8 cellular contexts compared by ENCODE assay signal in the genomic region with DNA sequence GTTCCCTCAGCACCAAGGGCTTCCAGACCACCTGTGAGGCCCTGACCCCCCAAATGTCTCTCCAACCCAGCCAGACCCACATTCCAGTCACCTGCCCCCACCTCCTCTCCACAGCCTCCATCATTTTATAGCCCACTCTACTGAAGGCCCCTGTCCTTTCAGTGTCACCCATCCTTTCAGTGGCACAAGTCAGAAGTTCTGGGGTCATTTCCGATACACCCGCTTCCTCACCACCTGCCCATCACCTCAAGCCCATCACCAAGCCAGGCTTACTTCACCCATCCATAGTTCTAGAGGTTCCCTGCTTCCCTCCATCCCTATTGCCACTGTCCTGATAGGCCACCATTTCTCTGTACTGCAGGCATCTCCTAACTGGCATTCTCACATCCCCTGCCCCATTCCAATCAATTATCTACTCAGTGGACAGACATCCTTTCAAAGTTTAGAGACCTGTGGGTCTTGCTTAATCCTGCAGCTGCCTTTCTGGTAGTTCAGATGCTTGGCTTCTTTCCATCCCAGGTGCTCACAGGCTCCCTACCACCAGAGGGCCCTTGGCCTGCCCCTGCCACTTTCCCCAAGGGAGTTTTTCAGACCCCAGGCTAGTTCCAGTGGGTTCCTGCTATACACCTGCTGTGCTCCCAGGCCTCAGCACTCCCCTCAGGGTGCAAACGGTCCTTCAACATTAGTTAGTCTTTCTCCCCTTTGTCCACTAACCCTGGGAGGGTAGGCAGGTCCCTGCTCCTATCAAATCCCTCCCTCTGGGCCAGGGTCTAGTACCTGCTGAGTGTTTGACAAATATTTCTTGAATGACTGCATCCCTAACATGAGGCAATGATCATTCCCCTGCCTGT. TPM values are rescaled to one million over a fixed set of nuclear protein-coding genes. Genes with fewer than 3 reads are reported as not detected.
DNase-seq lines count a peak whose midpoint lies in the region; ATAC-seq and TF ChIP-seq lines count a peak whose summit lies in the region.

No MANE protein-coding gene starts in this region.

- no peaks in the 10 kb centered on the region for H3K4me1 ChIP-seq in CD4-positive, CD25-positive, alpha-beta regulatory T cell (ENCODE audit: control insufficient read depth, insufficient read depth, low read length, poor library complexity, severe bottlenecking)
- H3K4me1 ChIP-seq in right lobe of liver: no peaks in the 10 kb centered on the region

- no peak for ATAC-seq in CD4-positive, CD25-positive, alpha-beta regulatory T cell (ENCODE audit: low read depth in 2 of 2)
- ATAC-seq in right lobe of liver: peak; percentile 5 to 68 (median 51)
- ATAC-seq in GM21737 (IDR thresholded peaks at IDR 0.05; ENCODE audit: unreplicated experiment): no peak
- no peak for ATAC-seq in GM18867 (IDR thresholded peaks at IDR 0.05; ENCODE audit: unreplicated experiment)

- H3K9me3 Mint-ChIP-seq in CD4-positive, CD25-positive, alpha-beta regulatory T cell: no peaks in the 10 kb centered on the region

- intact Hi-C loops in right lobe of liver (cut with DNase I): no loop called here

- no peak overlapping the region for H3K4me3 ChIP-seq in CD4-positive, CD25-positive, alpha-beta regulatory T cell (ENCODE audit: low read depth, low read length)
- no peak overlapping the region for H3K4me3 ChIP-seq in right lobe of liver

- H3K27ac Mint-ChIP-seq in CD4-positive, CD25-positive, alpha-beta regulatory T cell: peak overlapping the region; percentile 16 to 37 (median 34)

- WGBS in right lobe of liver (ENCODE audit: insufficient coverage, low coverage, low lambda C conversion rate, missing lambda C conversion rate): 62% methylated on average over 3 of the region's 3 CpGs

- TF ChIP-seq POLR2A in right lobe of liver (IDR thresholded peaks at IDR 0.05): no peak

- peak overlapping the region in 1 of 4 donors; percentile 19 for H3K4me3 Mint-ChIP-seq in CD4-positive, CD25-positive, alpha-beta regulatory T cell

- peaks cover 6% of the 10 kb centered on the region for H3K36me3 Mint-ChIP-seq in CD4-positive, CD25-positive, alpha-beta regulatory T cell

- no peak overlapping the region for H3K27ac ChIP-seq in CD4-positive, CD25-positive, alpha-beta regulatory T cell (ENCODE audit: insufficient read depth, low read length, poor library complexity, severe bottlenecking)
- no peak overlapping the region for H3K27ac ChIP-seq in right lobe of liver

- DNase-seq in CD4-positive, CD25-positive, alpha-beta regulatory T cell: no peak
- peak; percentile 45 for DNase-seq in HuH-7 (ENCODE audit: low spot score)
- DNase-seq in SW480 (ENCODE audit: low spot score): peak; percentile 25
- peak in 2 of 3 donors; percentile 38 to 46 for DNase-seq in right lobe of liver
- DNase-seq in amniotic stem cell (lab: John Stamatoyannopoulos, UW): no peak
- no peak for DNase-seq in NCI-H2081 (lab: John Stamatoyannopoulos, UW)

- no peaks in the 10 kb centered on the region for H3K36me3 ChIP-seq in CD4-positive, CD25-positive, alpha-beta regulatory T cell (ENCODE audit: control insufficient read depth, insufficient read depth, low read length)
- no peaks in the 10 kb centered on the region for H3K36me3 ChIP-seq in right lobe of liver

- peaks cover 0 to 10% (median 3%) of the 10 kb centered on the region in 4 donors for H3K4me1 Mint-ChIP-seq in CD4-positive, CD25-positive, alpha-beta regulatory T cell

- peak; percentile 29 to 45 (median 40) for TF ChIP-seq CTCF in right lobe of liver (IDR thresholded peaks at IDR 0.05)

- H3K27me3 Mint-ChIP-seq in CD4-positive, CD25-positive, alpha-beta regulatory T cell: no peaks in the 10 kb centered on the region

- no peaks in the 10 kb centered on the region for H3K9me3 ChIP-seq in CD4-positive, CD25-positive, alpha-beta regulatory T cell (ENCODE audit: control insufficient read depth in 2 of 2, low read length in 2 of 2)
- H3K9me3 ChIP-seq in right lobe of liver: no peaks in the 10 kb centered on the region

- H3K27me3 ChIP-seq in CD4-positive, CD25-positive, alpha-beta regulatory T cell (ENCODE audit: control insufficient read depth, insufficient read depth, low read length): no peaks in the 10 kb centered on the region
- no peaks in the 10 kb centered on the region for H3K27me3 ChIP-seq in right lobe of liver

RNA-seq across cellular contexts. Expression of a gene that starts 7.6 kb away (rescaled TPM):
- total RNA-seq in CD4-positive, CD25-positive, alpha-beta regulatory T cell: 0.72 TPM
- under 1 TPM; 0.01 to 0.08 (median 0.06) TPM for polyA plus RNA-seq in CD4-positive, CD25-positive, alpha-beta regulatory T cell
- 1 to 10 TPM in 2 of 6 experiments, under 1 TPM in 4; 0.37 to 1.7 (median 0.60) TPM for total RNA-seq in right lobe of liver

Comparison
In these comparisons a context has a peak if more than half of its experiments do, and no peak if none do; other contexts are left out.
1. ATAC-seq: peak in right lobe of liver (4 of 4); none in CD4-positive, CD25-positive, alpha-beta regulatory T cell (0 of 2), GM21737 (single experiment) and GM18867 (single experiment).
2. DNase-seq: peak in HuH-7 (single experiment), SW480 (single experiment) and right lobe of liver (2 of 3); none in CD4-positive, CD25-positive, alpha-beta regulatory T cell (0 of 3), amniotic stem cell (single experiment) and NCI-H2081 (0 of 2).